In the genomic region with DNA sequence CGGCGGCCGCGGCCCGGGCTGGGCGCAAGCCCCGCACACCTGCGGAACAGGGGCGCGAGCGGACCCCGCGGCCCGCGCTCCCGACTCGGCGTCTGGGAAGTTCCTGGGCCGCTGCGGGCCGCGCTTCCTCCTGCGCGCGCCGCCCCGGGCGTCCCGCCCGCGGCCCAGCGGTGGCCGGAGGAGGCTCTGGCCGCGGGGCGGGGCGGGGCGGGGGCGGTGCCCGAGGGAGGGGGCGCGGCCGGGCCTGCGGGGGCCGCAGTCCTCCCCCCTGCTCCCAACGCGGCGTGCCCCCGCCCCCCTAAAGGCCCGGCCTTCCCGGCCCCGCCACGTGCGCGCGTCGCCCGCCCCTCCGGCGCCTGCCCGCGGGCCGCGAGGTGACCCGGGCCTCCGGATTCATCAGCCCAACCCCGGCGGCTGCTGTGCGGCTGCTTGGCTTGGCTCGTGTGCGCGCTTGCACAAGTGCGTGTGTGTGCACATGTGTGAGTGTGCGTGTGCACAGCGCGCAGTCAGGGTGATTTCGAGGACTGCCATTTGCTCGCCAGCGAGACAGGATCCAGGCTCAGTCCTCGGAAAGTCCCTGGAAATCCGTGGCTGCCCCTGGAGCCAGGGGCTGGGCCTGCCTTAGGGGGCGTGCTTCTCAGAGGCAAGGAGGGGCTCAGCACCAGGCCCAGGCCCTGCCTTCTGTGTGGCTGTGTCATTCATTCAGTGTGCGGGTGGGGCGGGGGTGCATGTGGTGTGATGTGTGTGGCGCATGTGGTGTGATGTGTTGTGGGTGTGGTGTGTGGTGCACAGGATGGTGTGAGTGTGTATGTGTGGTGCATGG, we compare ENCODE assay signal across 8 cellular contexts. TPM values are rescaled to one million over a fixed set of nuclear protein-coding genes. Genes with fewer than 3 reads are reported as not detected.
DNase-seq lines count a peak whose midpoint lies in the region; ATAC-seq, FAIRE-seq and TF ChIP-seq lines count a peak whose summit lies in the region.

A gene (minus strand): TSS at position 188 of the 823 bp plus-strand sequence. CDS start 370 bp downstream, outside the sequence.

- DNase-seq in ELR (ENCODE audit: low read depth) (peak; percentile 85), NCI-H510A (lab: John Stamatoyannopoulos, UW) (peak; percentile 61), cardiac septum (ENCODE audit: low spot score) (peak; percentile 80), pancreas (peak; percentile 62 to 85 (median 76)), DMS79 treated with DMSO at 0.1 percent for 48 hours (lab: John Stamatoyannopoulos, UW) (no peak)
- DNase-seq in activated naive CD8-positive, alpha-beta T cell treated with anti-CD3 and anti-CD28 coated beads, Interleukin-2, amount 50 U/mL, for 24 hours, result peak; percentile 31

- 9 to 25% methylated on average over 31 to 85 of the region's 85 CpGs for WGBS in pancreas, 2 donors

- peak within 1 kb of the TSS; percentile 44 to 80 (median 64) for H3K4me3 ChIP-seq in pancreas

- FAIRE-seq in pancreas (lab: Jason Lieb, UNC), result no peak

- peak; percentile 44 for ATAC-seq in GM21423 (IDR thresholded peaks at IDR 0.05; ENCODE audit: unreplicated experiment)
- peak; percentile 38 for ATAC-seq in activated naive CD8-positive, alpha-beta T cell treated with anti-CD3 and anti-CD28 coated beads, Interleukin-2, amount 50 U/mL, for 24 hours
- ATAC-seq in pancreas, result peak; percentile 75 to 82 (median 80)
- ATAC-seq in GM21447 (IDR thresholded peaks at IDR 0.05; ENCODE audit: unreplicated experiment), result no peak

- no peak for TF ChIP-seq CTCF in pancreas (IDR thresholded peaks at IDR 0.05)

- peaks cover 0 to 11% (median 2%) of the 10 kb centered on the region in 3 donors for H3K4me1 ChIP-seq in pancreas

- H3K9me3 Mint-ChIP-seq in activated naive CD8-positive, alpha-beta T cell treated with anti-CD3 and anti-CD28 coated beads, Interleukin-2, amount 50 U/mL, for 24 hours, result no peaks in the 10 kb centered on the region

- H3K27ac Mint-ChIP-seq in activated naive CD8-positive, alpha-beta T cell treated with anti-CD3 and anti-CD28 coated beads, Interleukin-2, amount 50 U/mL, for 24 hours, result peak within 1 kb of the TSS; percentile 54

- no peaks in the 10 kb centered on the region for H3K36me3 ChIP-seq in pancreas

- H3K4me1 Mint-ChIP-seq in activated naive CD8-positive, alpha-beta T cell treated with anti-CD3 and anti-CD28 coated beads, Interleukin-2, amount 50 U/mL, for 24 hours, result peaks cover 17% of the 10 kb centered on the region

- no peaks in the 10 kb centered on the region for H3K36me3 Mint-ChIP-seq in activated naive CD8-positive, alpha-beta T cell treated with anti-CD3 and anti-CD28 coated beads, Interleukin-2, amount 50 U/mL, for 24 hours (ENCODE audit: low read depth)

- H3K27ac ChIP-seq in pancreas, result peak within 1 kb of the TSS in 2 of 4 donors; percentile 15 to 50

- no peaks in the 10 kb centered on the region for H3K27me3 ChIP-seq in pancreas

- intact Hi-C loops in cardiac septum (cut with DNase I), result loop anchor here (10.0 kb wide), 1 partner anchor 161 kb away; no protein-coding TSS in a partner anchor
- intact Hi-C loops in pancreas (cut with DNase I), result no loop called here

- H3K4me3 Mint-ChIP-seq in activated naive CD8-positive, alpha-beta T cell treated with anti-CD3 and anti-CD28 coated beads, Interleukin-2, amount 50 U/mL, for 24 hours, result peak within 1 kb of the TSS; percentile 61

- H3K27me3 Mint-ChIP-seq in activated naive CD8-positive, alpha-beta T cell treated with anti-CD3 and anti-CD28 coated beads, Interleukin-2, amount 50 U/mL, for 24 hours, result peaks cover 21% of the 10 kb centered on the region

- H3K9me3 ChIP-seq in pancreas, result no peaks in the 10 kb centered on the region

RNA-seq across cellular contexts. Expression of the gene that starts here (rescaled TPM):
- total RNA-seq in cardiac septum, result 7.7 TPM
- 10 to 100 TPM in 5 of 6 donors, 1 to 10 TPM in 1; 8.0 to 16.8 (median 12.4) TPM for total RNA-seq in pancreas
- polyA plus RNA-seq in pancreas, result 1 to 10 TPM; 7.9 to 8.6 TPM
